ENCODE assay signal across 29 cellular contexts in the genomic region with DNA sequence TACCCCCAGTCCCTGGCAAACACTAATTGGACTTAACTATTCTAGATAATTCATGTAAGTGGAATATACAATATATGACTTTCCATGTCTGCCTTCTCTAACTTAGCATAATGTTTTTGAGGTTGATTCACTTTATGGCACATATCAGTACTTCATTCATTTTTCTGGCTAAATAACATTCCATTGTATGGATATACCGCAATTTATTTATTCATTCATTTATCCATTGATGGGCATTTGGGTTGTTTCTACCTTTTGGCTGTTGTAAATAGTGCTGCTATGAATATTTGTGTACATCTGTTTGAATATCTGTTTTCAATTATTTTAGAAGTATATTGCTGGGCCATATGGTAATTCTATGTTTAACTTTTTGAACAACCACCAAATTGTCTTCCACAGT.
"Had no signal": no experiment of that assay in that cellular context is flagged by ENCODE, and none has a peak within 500 bp of the region (broad histone marks: within the 10 kb centered on the region; RNA-seq: fewer than 3 reads in every experiment).

No MANE protein-coding gene starts in this region.

- DNase-seq: colonic mucosa; cortex of kidney; dermis blood vessel endothelial cell; dorsolateral prefrontal cortex; effector CD4-positive, alpha-beta T cell; effector CD8-positive, alpha-beta T cell; effector memory CD4-positive, alpha-beta T cell; effector memory CD8-positive, alpha-beta T cell; erythroblast; esophagus squamous epithelium; foreskin fibroblast; foreskin keratinocyte; foreskin melanocyte; gastrocnemius medialis; head of caudate nucleus; heart left ventricle; heart right ventricle; hippocampal formation had no signal

- H3K4me2 ChIP-seq: hepatocyte had no signal

- H3K27ac Mint-ChIP-seq: dendritic cell treated with granulocyte-macrophage colony-stimulating factor and Interleukin-4, amounts not matched to agents 40 ng/mL and 50 ng/mL, for 4 days; effector memory CD8-positive, alpha-beta T cell had no signal

- H3K4me3 ChIP-seq: colonic mucosa, coronary artery, dorsolateral prefrontal cortex, esophagus muscularis mucosa, esophagus squamous epithelium, gastrocnemius medialis, gastroesophageal sphincter, heart left ventricle, heart right ventricle, hepatocyte had no signal

- H3K27ac ChIP-seq: colonic mucosa, coronary artery, dorsolateral prefrontal cortex, epithelial cell of prostate, esophagus muscularis mucosa, esophagus squamous epithelium, foreskin keratinocyte, gastrocnemius medialis, gastroesophageal sphincter, heart left ventricle, heart right ventricle, hepatocyte had no signal

- ATAC-seq: effector memory CD8-positive, alpha-beta T cell; esophagus mucosa; foreskin keratinocyte; gastrocnemius medialis; gastroesophageal sphincter; heart left ventricle; heart right ventricle had no signal

- H3K27me3 ChIP-seq: colonic mucosa, esophagus muscularis mucosa, esophagus squamous epithelium, foreskin keratinocyte, gastrocnemius medialis, gastroesophageal sphincter, heart left ventricle, heart right ventricle, hepatocyte had no signal

- H2AFZ ChIP-seq: hepatocyte had no signal

- H3K4me3 Mint-ChIP-seq: dendritic cell treated with granulocyte-macrophage colony-stimulating factor and Interleukin-4, amounts not matched to agents 40 ng/mL and 50 ng/mL, for 4 days; effector memory CD8-positive, alpha-beta T cell had no signal

- H3K4me1 ChIP-seq: colonic mucosa, esophagus squamous epithelium, gastrocnemius medialis, heart left ventricle, heart right ventricle had no signal

- FAIRE-seq: colon, endometrium, endothelial cell of umbilical vein, frontal cortex had no signal

- H3K9me3 ChIP-seq: colonic mucosa, gastrocnemius medialis had no signal

- H3K27me3 Mint-ChIP-seq: dendritic cell treated with granulocyte-macrophage colony-stimulating factor and Interleukin-4, amounts not matched to agents 40 ng/mL and 50 ng/mL, for 4 days had no signal

- H3K36me3 ChIP-seq: colonic mucosa, esophagus muscularis mucosa, esophagus squamous epithelium, gastrocnemius medialis, gastroesophageal sphincter, heart left ventricle, heart right ventricle had no signal

- H3K79me2 ChIP-seq: hepatocyte had no signal
